30 cellular contexts compared by ENCODE assay signal in genomic region chr2:64620661-64621060, GRCh38.
"Had no signal": no experiment of that assay in that cellular context is flagged by ENCODE, and none has a peak within 500 bp of the region (broad histone marks: within the 10 kb centered on the region; RNA-seq: fewer than 3 reads in every experiment).

No MANE protein-coding gene starts in this region.

- ATAC-seq: activated T-cell treated with anti-CD3 and anti-CD28 coated beads, Interleukin-2, amount 50 U/mL, for 4 hours; activated T-helper 17 cell treated with anti-CD3 and anti-CD28 coated beads, Interleukin-2, amount 50 U/mL, for 72 hours; foreskin keratinocyte; gastrocnemius medialis; heart left ventricle; WTC11 had no signal

- H3K36me3 ChIP-seq: brain microvascular endothelial cell, esophagus muscularis mucosa, gastrocnemius medialis, heart left ventricle had no signal

- H3K4me1 Mint-ChIP-seq: activated CD4-positive, alpha-beta T cell treated with anti-CD3 and anti-CD28 coated beads, Interleukin-2, amount 10 ng/mL, durations not matched to agents 7 days and 5 days; activated T-helper 17 cell treated with anti-CD3 and anti-CD28 coated beads, Interleukin-2, amount 50 U/mL, for 72 hours; central memory CD8-positive, alpha-beta T cell had no signal

- H3K4me1 ChIP-seq: gastrocnemius medialis, heart left ventricle had no signal

- H3K4me3 ChIP-seq: coronary artery, dorsolateral prefrontal cortex, esophagus muscularis mucosa, gastrocnemius medialis, heart left ventricle had no signal

- H3K27me3 ChIP-seq: brain microvascular endothelial cell, dorsolateral prefrontal cortex, esophagus muscularis mucosa, foreskin keratinocyte, gastrocnemius medialis, heart left ventricle had no signal

- DNase-seq: activated CD4-positive, alpha-beta memory T cell treated with anti-CD3 and anti-CD28 coated beads, Interleukin-2, amount 10 ng/mL, durations not matched to agents 7 days and 5 days; activated CD4-positive, alpha-beta T cell treated with anti-CD3 and anti-CD28 coated beads for 1 hour; activated CD4-positive, alpha-beta T cell treated with anti-CD3 and anti-CD28 coated beads for 4 hours; activated CD4-positive, alpha-beta T cell treated with anti-CD3 and anti-CD28 coated beads, Interleukin-2, amount 10 ng/mL, durations not matched to agents 7 days and 5 days; activated CD4-positive, alpha-beta T cell treated with anti-CD3 and anti-CD28 coated beads, Interleukin-2, amount 50 U/mL, for 4 hours; activated CD8-positive, alpha-beta memory T cell treated with anti-CD3 and anti-CD28 coated beads, Interleukin-2, amount 50 U/mL, for 48 hours; activated effector memory CD4-positive, alpha-beta T cell treated with Interleukin-2 at 50 U/mL for 16 hours; activated gamma-delta T cell treated with Interleukin-2 at 50 U/mL for 16 hours; activated naive CD4-positive, alpha-beta T cell treated with anti-CD3 and anti-CD28 coated beads, Interleukin-2, amount 50 U/mL, for 16 hours; activated naive CD4-positive, alpha-beta T cell treated with Interleukin-2 at 50 U/mL for 16 hours; activated T-cell treated with anti-CD3 and anti-CD28 coated beads for 4 hours; activated T-cell treated with anti-CD3 and anti-CD28 coated beads, Interleukin-2, amount 50 U/mL, for 4 hours; amniotic stem cell; anterior cingulate cortex; brain microvascular endothelial cell; dorsolateral prefrontal cortex; effector memory CD4-positive, alpha-beta T cell; erythroblast; foreskin keratinocyte; gastrocnemius medialis; glutamatergic neuron; heart left ventricle; T-helper 2 cell had no signal

- H3K4me3 Mint-ChIP-seq: activated CD4-positive, alpha-beta memory T cell treated with anti-CD3 and anti-CD28 coated beads, Interleukin-2, amount 10 ng/mL, durations not matched to agents 7 days and 5 days; activated CD4-positive, alpha-beta T cell treated with anti-CD3 and anti-CD28 coated beads, Interleukin-2, amount 10 ng/mL, durations not matched to agents 7 days and 5 days; activated naive CD8-positive, alpha-beta T cell; activated T-cell treated with anti-CD3 and anti-CD28 coated beads, Interleukin-2, amount 50 U/mL, for 4 hours; activated T-helper 17 cell treated with anti-CD3 and anti-CD28 coated beads, Interleukin-2, amount 50 U/mL, for 72 hours; central memory CD8-positive, alpha-beta T cell; dendritic cell treated with granulocyte-macrophage colony-stimulating factor and Interleukin-4, amounts not matched to agents 40 ng/mL and 50 ng/mL, for 4 days; WTC11 had no signal

- H3K27ac Mint-ChIP-seq: activated CD4-positive, alpha-beta memory T cell treated with anti-CD3 and anti-CD28 coated beads, Interleukin-2, amount 10 ng/mL, durations not matched to agents 7 days and 5 days; activated CD4-positive, alpha-beta T cell treated with anti-CD3 and anti-CD28 coated beads, Interleukin-2, amount 10 ng/mL, durations not matched to agents 7 days and 5 days; activated naive CD8-positive, alpha-beta T cell; activated T-helper 17 cell treated with anti-CD3 and anti-CD28 coated beads, Interleukin-2, amount 50 U/mL, for 72 hours; dendritic cell treated with granulocyte-macrophage colony-stimulating factor and Interleukin-4, amounts not matched to agents 40 ng/mL and 50 ng/mL, for 4 days; WTC11 had no signal

- H3K9me3 Mint-ChIP-seq: activated CD4-positive, alpha-beta memory T cell treated with anti-CD3 and anti-CD28 coated beads, Interleukin-2, amount 10 ng/mL, durations not matched to agents 7 days and 5 days; activated CD4-positive, alpha-beta T cell treated with anti-CD3 and anti-CD28 coated beads, Interleukin-2, amount 10 ng/mL, durations not matched to agents 7 days and 5 days; activated T-cell treated with anti-CD3 and anti-CD28 coated beads, Interleukin-2, amount 50 U/mL, for 4 hours; activated T-helper 17 cell treated with anti-CD3 and anti-CD28 coated beads, Interleukin-2, amount 50 U/mL, for 72 hours; central memory CD8-positive, alpha-beta T cell; dendritic cell treated with granulocyte-macrophage colony-stimulating factor and Interleukin-4, amounts not matched to agents 40 ng/mL and 50 ng/mL, for 4 days; WTC11 had no signal

- H3K27me3 Mint-ChIP-seq: activated naive CD8-positive, alpha-beta T cell; activated T-helper 17 cell treated with anti-CD3 and anti-CD28 coated beads, Interleukin-2, amount 50 U/mL, for 72 hours; central memory CD8-positive, alpha-beta T cell had no signal

- H3K36me3 Mint-ChIP-seq: activated naive CD8-positive, alpha-beta T cell; WTC11 had no signal

- H3K9me3 ChIP-seq: esophagus muscularis mucosa, gastrocnemius medialis, heart left ventricle had no signal

- H3K27ac ChIP-seq: brain microvascular endothelial cell, coronary artery, dorsolateral prefrontal cortex, esophagus muscularis mucosa, foreskin keratinocyte, gastrocnemius medialis, heart left ventricle had no signal
